ENCODE assay signal across 1 cellular context in the genomic region with DNA sequence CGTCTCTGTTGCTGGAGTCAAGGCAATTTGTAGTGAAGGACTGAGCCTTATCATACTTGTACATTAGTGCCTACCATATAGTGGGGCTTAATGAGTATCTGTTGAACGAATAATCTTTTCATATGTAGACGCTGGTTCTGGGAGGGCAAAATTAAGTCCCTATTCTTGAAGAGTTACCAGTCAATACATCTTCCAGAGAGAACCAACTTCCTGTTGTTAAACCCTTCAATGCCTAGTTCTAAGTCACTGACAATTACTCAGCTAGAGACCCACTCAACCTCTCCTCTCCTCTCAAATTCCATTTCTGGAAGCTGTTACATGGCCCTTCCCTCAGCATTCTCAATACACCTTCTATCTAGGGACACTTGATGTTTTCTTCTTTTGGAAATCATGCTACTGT.
TF ChIP-seq lines count a peak whose summit lies in the region.

No MANE protein-coding gene starts in this region.

TF ChIP-seq in IMR-90, 13 proteins besides CTCF, POLR2A, EP300 and RAD21:
- TF ChIP-seq RFX5 (IDR thresholded peaks at IDR 0.05; ENCODE audit: low read depth, low read length) = no peak
- TF ChIP-seq, protein P1, sequence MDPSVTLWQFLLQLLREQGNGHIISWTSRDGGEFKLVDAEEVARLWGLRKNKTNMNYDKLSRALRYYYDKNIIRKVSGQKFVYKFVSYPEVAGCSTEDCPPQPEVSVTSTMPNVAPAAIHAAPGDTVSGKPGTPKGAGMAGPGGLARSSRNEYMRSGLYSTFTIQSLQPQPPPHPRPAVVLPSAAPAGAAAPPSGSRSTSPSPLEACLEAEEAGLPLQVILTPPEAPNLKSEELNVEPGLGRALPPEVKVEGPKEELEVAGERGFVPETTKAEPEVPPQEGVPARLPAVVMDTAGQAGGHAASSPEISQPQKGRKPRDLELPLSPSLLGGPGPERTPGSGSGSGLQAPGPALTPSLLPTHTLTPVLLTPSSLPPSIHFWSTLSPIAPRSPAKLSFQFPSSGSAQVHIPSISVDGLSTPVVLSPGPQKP (IDR thresholded peaks at IDR 0.05; ENCODE audit: borderline replicate concordance, low read depth, low read length) = no peak
- TF ChIP-seq CHD1 (IDR thresholded peaks at IDR 0.05; ENCODE audit: low read depth, low read length) = no peak
